In the genomic region with DNA sequence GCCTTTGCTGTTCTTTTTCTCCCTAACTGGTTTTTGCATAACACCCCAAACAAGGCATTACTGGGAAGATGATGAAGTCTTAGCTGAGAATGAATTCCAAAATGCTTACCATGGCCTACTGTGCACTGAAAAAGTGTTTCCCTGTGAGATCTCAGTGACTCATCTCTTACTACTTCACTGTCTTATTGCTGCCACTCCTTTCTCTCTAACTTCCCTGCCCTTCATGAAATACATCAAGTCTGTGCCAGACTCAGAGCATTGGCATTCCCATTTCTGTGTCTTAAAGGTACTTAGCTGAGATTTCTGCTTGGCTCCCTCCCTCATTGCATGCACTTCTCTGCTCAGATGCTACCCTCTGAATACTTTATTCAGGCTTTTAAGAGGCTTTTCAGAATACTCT, we compare ENCODE assay signal across 1 cellular context.
TF ChIP-seq lines count a peak whose summit lies in the region.

No MANE protein-coding gene starts in this region.

TF ChIP-seq in SK-N-SH, 30 proteins besides CTCF, POLR2A, EP300 and RAD21 (continued from another document):
- TF ChIP-seq, protein P1, sequence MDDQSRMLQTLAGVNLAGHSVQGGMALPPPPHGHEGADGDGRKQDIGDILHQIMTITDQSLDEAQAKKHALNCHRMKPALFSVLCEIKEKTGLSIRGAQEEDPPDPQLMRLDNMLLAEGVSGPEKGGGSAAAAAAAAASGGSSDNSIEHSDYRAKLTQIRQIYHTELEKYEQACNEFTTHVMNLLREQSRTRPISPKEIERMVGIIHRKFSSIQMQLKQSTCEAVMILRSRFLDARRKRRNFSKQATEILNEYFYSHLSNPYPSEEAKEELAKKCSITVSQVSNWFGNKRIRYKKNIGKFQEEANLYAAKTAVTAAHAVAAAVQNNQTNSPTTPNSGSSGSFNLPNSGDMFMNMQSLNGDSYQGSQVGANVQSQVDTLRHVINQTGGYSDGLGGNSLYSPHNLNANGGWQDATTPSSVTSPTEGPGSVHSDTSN (IDR thresholded peaks at IDR 0.05) = peak; percentile 80
- TF ChIP-seq TCF12 (IDR thresholded peaks at IDR 0.05) = peak; percentile 73
- TF ChIP-seq JUND (IDR thresholded peaks at IDR 0.05) = peak; percentile 87
- TF ChIP-seq MXI1 (IDR thresholded peaks at IDR 0.05; ENCODE audit: low read depth, low read length) = no peak
- TF ChIP-seq FOSL2 (IDR thresholded peaks at IDR 0.05; ENCODE audit: borderline replicate concordance, low read depth) = peak; percentile 94
- no peak for TF ChIP-seq NRF1 (IDR thresholded peaks at IDR 0.05; ENCODE audit: low read depth, low read length)
- TF ChIP-seq RFX5 (IDR thresholded peaks at IDR 0.05; ENCODE audit: low read length) = no peak
- no peak for TF ChIP-seq RCOR1 (IDR thresholded peaks at IDR 0.05; ENCODE audit: low read length)
- TF ChIP-seq TEAD4 (IDR thresholded peaks at IDR 0.05; ENCODE audit: borderline replicate concordance, insufficient read depth) = peak; percentile 40; the same call in 1 of the 2 replicates
- no peak for TF ChIP-seq GATA2 (CRISPR knock-in tag; IDR thresholded peaks at IDR 0.05)
- TF ChIP-seq NFIC (IDR thresholded peaks at IDR 0.05; ENCODE audit: borderline replicate concordance) = peak; percentile 57; the same call in 1 of the 2 replicates
- TF ChIP-seq, protein P2, sequence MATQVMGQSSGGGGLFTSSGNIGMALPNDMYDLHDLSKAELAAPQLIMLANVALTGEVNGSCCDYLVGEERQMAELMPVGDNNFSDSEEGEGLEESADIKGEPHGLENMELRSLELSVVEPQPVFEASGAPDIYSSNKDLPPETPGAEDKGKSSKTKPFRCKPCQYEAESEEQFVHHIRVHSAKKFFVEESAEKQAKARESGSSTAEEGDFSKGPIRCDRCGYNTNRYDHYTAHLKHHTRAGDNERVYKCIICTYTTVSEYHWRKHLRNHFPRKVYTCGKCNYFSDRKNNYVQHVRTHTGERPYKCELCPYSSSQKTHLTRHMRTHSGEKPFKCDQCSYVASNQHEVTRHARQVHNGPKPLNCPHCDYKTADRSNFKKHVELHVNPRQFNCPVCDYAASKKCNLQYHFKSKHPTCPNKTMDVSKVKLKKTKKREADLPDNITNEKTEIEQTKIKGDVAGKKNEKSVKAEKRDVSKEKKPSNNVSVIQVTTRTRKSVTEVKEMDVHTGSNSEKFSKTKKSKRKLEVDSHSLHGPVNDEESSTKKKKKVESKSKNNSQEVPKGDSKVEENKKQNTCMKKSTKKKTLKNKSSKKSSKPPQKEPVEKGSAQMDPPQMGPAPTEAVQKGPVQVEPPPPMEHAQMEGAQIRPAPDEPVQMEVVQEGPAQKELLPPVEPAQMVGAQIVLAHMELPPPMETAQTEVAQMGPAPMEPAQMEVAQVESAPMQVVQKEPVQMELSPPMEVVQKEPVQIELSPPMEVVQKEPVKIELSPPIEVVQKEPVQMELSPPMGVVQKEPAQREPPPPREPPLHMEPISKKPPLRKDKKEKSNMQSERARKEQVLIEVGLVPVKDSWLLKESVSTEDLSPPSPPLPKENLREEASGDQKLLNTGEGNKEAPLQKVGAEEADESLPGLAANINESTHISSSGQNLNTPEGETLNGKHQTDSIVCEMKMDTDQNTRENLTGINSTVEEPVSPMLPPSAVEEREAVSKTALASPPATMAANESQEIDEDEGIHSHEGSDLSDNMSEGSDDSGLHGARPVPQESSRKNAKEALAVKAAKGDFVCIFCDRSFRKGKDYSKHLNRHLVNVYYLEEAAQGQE (IDR thresholded peaks at IDR 0.05; ENCODE audit: low read depth, low read length) = no peak
- TF ChIP-seq GABPA (IDR thresholded peaks at IDR 0.05; ENCODE audit: low read depth) = no peak
- TF ChIP-seq, protein P3, sequence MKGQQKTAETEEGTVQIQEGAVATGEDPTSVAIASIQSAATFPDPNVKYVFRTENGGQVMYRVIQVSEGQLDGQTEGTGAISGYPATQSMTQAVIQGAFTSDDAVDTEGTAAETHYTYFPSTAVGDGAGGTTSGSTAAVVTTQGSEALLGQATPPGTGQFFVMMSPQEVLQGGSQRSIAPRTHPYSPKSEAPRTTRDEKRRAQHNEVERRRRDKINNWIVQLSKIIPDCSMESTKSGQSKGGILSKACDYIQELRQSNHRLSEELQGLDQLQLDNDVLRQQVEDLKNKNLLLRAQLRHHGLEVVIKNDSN (IDR thresholded peaks at IDR 0.05; ENCODE audit: borderline replicate concordance, low read depth) = no peak
- TF ChIP-seq, protein P4, sequence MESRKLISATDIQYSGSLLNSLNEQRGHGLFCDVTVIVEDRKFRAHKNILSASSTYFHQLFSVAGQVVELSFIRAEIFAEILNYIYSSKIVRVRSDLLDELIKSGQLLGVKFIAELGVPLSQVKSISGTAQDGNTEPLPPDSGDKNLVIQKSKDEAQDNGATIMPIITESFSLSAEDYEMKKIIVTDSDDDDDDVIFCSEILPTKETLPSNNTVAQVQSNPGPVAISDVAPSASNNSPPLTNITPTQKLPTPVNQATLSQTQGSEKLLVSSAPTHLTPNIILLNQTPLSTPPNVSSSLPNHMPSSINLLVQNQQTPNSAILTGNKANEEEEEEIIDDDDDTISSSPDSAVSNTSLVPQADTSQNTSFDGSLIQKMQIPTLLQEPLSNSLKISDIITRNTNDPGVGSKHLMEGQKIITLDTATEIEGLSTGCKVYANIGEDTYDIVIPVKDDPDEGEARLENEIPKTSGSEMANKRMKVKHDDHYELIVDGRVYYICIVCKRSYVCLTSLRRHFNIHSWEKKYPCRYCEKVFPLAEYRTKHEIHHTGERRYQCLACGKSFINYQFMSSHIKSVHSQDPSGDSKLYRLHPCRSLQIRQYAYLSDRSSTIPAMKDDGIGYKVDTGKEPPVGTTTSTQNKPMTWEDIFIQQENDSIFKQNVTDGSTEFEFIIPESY (IDR thresholded peaks at IDR 0.05; ENCODE audit: borderline replicate concordance, low read depth) = no peak
